Comparison of ENCODE assay signal across 8 cellular contexts in genomic region chr16:89200850-89201466, GRCh38. TPM values are rescaled to one million over a fixed set of nuclear protein-coding genes. Genes with fewer than 3 reads are reported as not detected.
DNase-seq lines count a peak whose midpoint lies in the region; ATAC-seq and TF ChIP-seq lines count a peak whose summit lies in the region.

No MANE protein-coding gene starts in this region.

- peak overlapping the region; percentile 18 for H3K4me3 ChIP-seq in kidney epithelial cell (ENCODE audit: low read depth, low read length)
- H3K4me3 ChIP-seq in thoracic aorta = peak overlapping the region; percentile 51

- H3K27ac ChIP-seq in thoracic aorta = no peak overlapping the region

- H3K9me3 ChIP-seq in thoracic aorta = no peaks in the 10 kb centered on the region

- H3K4me3 Mint-ChIP-seq in activated T-cell treated with anti-CD3 and anti-CD28 coated beads, Interleukin-2, amount 50 U/mL, for 72 hours = peak overlapping the region; percentile 32 to 65
- peak overlapping the region; percentile 11 for H3K4me3 Mint-ChIP-seq in activated naive CD8-positive, alpha-beta T cell treated with anti-CD3 and anti-CD28 coated beads, Interleukin-2, amount 50 U/mL, for 24 hours

- H3K9me3 Mint-ChIP-seq in activated T-cell treated with anti-CD3 and anti-CD28 coated beads, Interleukin-2, amount 50 U/mL, for 72 hours = no peaks in the 10 kb centered on the region
- no peaks in the 10 kb centered on the region for H3K9me3 Mint-ChIP-seq in activated naive CD8-positive, alpha-beta T cell treated with anti-CD3 and anti-CD28 coated beads, Interleukin-2, amount 50 U/mL, for 24 hours

- peaks cover 38% of the 10 kb centered on the region for H3K27me3 Mint-ChIP-seq in activated T-cell treated with anti-CD3 and anti-CD28 coated beads, Interleukin-2, amount 50 U/mL, for 72 hours (ENCODE audit: low read depth)
- peaks cover 39% of the 10 kb centered on the region for H3K27me3 Mint-ChIP-seq in activated naive CD8-positive, alpha-beta T cell treated with anti-CD3 and anti-CD28 coated beads, Interleukin-2, amount 50 U/mL, for 24 hours

- DNase-seq in activated T-cell treated with anti-CD3 and anti-CD28 coated beads, Interleukin-2, amount 50 U/mL, for 72 hours = no peak
- no peak for DNase-seq in activated T-cell treated with anti-CD3 and anti-CD28 coated beads, Interleukin-2, amount 50 U/mL, for 48 hours
- DNase-seq in activated naive CD8-positive, alpha-beta T cell treated with anti-CD3 and anti-CD28 coated beads, Interleukin-2, amount 50 U/mL, for 24 hours = no peak
- no peak for DNase-seq in kidney epithelial cell (ENCODE audit: low read depth)
- DNase-seq in thoracic aorta (ENCODE audit: low spot score) = no peak
- DNase-seq in NCI-H187 (lab: John Stamatoyannopoulos, UW) = no peak

- TF ChIP-seq CTCF in kidney epithelial cell (IDR thresholded peaks at IDR 0.05; ENCODE audit: insufficient read depth, low read length, poor library complexity, severe bottlenecking) = no peak
- TF ChIP-seq CTCF in thoracic aorta (IDR thresholded peaks at IDR 0.05) = no peak

- peaks cover 11% of the 10 kb centered on the region for H3K4me1 Mint-ChIP-seq in activated T-cell treated with anti-CD3 and anti-CD28 coated beads, Interleukin-2, amount 50 U/mL, for 72 hours (ENCODE audit: low read depth)
- H3K4me1 Mint-ChIP-seq in activated naive CD8-positive, alpha-beta T cell treated with anti-CD3 and anti-CD28 coated beads, Interleukin-2, amount 50 U/mL, for 24 hours = peaks cover 15% of the 10 kb centered on the region

- peaks cover 9 to 10% of the 10 kb centered on the region in 2 donors for H3K4me1 ChIP-seq in thoracic aorta (ENCODE audit: control insufficient read depth in 1 of 2, low read depth in 2 of 2)

- H3K36me3 Mint-ChIP-seq in activated T-cell treated with anti-CD3 and anti-CD28 coated beads, Interleukin-2, amount 50 U/mL, for 72 hours (ENCODE audit: insufficient read depth in 2 of 2) = peaks cover 2 to 4% of the 10 kb centered on the region in 2 donors
- peaks cover 2% of the 10 kb centered on the region for H3K36me3 Mint-ChIP-seq in activated naive CD8-positive, alpha-beta T cell treated with anti-CD3 and anti-CD28 coated beads, Interleukin-2, amount 50 U/mL, for 24 hours (ENCODE audit: low read depth)

- ATAC-seq in activated T-cell treated with anti-CD3 and anti-CD28 coated beads, Interleukin-2, amount 50 U/mL, for 72 hours (replicated peaks in 1 of 2) = peak; percentile 7 to 21
- no peak for ATAC-seq in activated naive CD8-positive, alpha-beta T cell treated with anti-CD3 and anti-CD28 coated beads, Interleukin-2, amount 50 U/mL, for 24 hours
- ATAC-seq in thoracic aorta (ENCODE audit: insufficient number of reproducible peaks, low FRiP score, low read depth) (no peak), HG02981 (IDR thresholded peaks at IDR 0.05; ENCODE audit: unreplicated experiment) (no peak), GM18868 (IDR thresholded peaks at IDR 0.05; ENCODE audit: unreplicated experiment) (no peak)

- no peaks in the 10 kb centered on the region for H3K36me3 ChIP-seq in kidney epithelial cell (ENCODE audit: control insufficient read depth, insufficient read depth, low read length)
- H3K36me3 ChIP-seq in thoracic aorta = no peaks in the 10 kb centered on the region

- no peak overlapping the region for H3K27ac Mint-ChIP-seq in activated T-cell treated with anti-CD3 and anti-CD28 coated beads, Interleukin-2, amount 50 U/mL, for 72 hours
- H3K27ac Mint-ChIP-seq in activated naive CD8-positive, alpha-beta T cell treated with anti-CD3 and anti-CD28 coated beads, Interleukin-2, amount 50 U/mL, for 24 hours = no peak overlapping the region

- peaks cover 35% of the 10 kb centered on the region for H3K27me3 ChIP-seq in kidney epithelial cell (ENCODE audit: control insufficient read depth, insufficient read depth, low read length)
- peaks cover 10% of the 10 kb centered on the region for H3K27me3 ChIP-seq in thoracic aorta (replicated peaks; ENCODE audit: insufficient read depth)

RNA-seq across cellular contexts. Expression of gene SLC22A31, which starts 0.6 kb away (rescaled TPM):
- 1 to 10 TPM; 1.3 to 1.6 TPM for total RNA-seq in activated T-cell treated with anti-CD3 and anti-CD28 coated beads, Interleukin-2, amount 50 U/mL, for 72 hours
- total RNA-seq in kidney epithelial cell (6.1 and 6.8 TPM in 2 replicates), thoracic aorta (under 1 TPM in 1 of 2 donors, not detected in 1; 0.81 TPM)

RNA-seq across cellular contexts. Expression of gene ZNF778, which starts 16.5 kb away (rescaled TPM):
- total RNA-seq in activated T-cell treated with anti-CD3 and anti-CD28 coated beads, Interleukin-2, amount 50 U/mL, for 72 hours = 10 to 100 TPM in 1 of 2 donors, 1 to 10 TPM in 1; 7.2 to 10.9 TPM
- 7.3 and 17.7 TPM in 2 replicates for total RNA-seq in kidney epithelial cell
- total RNA-seq in thoracic aorta = 10 to 100 TPM; 17.1 to 27.2 TPM

RNA-seq across cellular contexts. Expression of gene CDH15, which starts 29.4 kb away (rescaled TPM):
- not detected for total RNA-seq in activated T-cell treated with anti-CD3 and anti-CD28 coated beads, Interleukin-2, amount 50 U/mL, for 72 hours
- total RNA-seq in kidney epithelial cell = 0.50 TPM in 1 of 2 replicates, not detected in the other
- total RNA-seq in thoracic aorta = 1 to 10 TPM in 1 of 2 donors, not detected in 1; 1.4 TPM

Comparison
In these comparisons a context has a peak if more than half of its experiments do, and no peak if none do; other contexts are left out.
1. ATAC-seq: peak in activated T-cell treated with anti-CD3 and anti-CD28 coated beads, Interleukin-2, amount 50 U/mL, for 72 hours (2 of 2); none in activated naive CD8-positive, alpha-beta T cell treated with anti-CD3 and anti-CD28 coated beads, Interleukin-2, amount 50 U/mL, for 24 hours (single experiment), thoracic aorta (single experiment), HG02981 (single experiment) and GM18868 (single experiment).